Comparison of ENCODE assay signal across 10 cellular contexts in genomic region chr17:64155751-64156544, GRCh38. TPM values are rescaled to one million over a fixed set of nuclear protein-coding genes. Genes with fewer than 3 reads are reported as not detected.
A peak's percentile ranks its signal among the peaks of the same experiment; 100 is the strongest.
DNase-seq lines count a peak whose midpoint lies in the region; ATAC-seq and TF ChIP-seq lines count a peak whose summit lies in the region.
"Had no signal": no experiment of that assay in that cellular context is flagged by ENCODE, and none has a peak within 500 bp of the region (broad histone marks: within the 10 kb centered on the region; RNA-seq: fewer than 3 reads in every experiment).

No MANE protein-coding gene starts in this region.

- peak overlapping the region; percentile 20 for H3K18ac ChIP-seq in trophoblast cell (ENCODE audit: low read length)

- no peaks in the 10 kb centered on the region for H3K27me3 Mint-ChIP-seq in Calu3 (ENCODE audit: unreplicated experiment)
- no peaks in the 10 kb centered on the region for H3K27me3 Mint-ChIP-seq in type B pancreatic cell

- H2AFZ ChIP-seq in trophoblast cell (ENCODE audit: insufficient read depth, low read length, poor library complexity), result no peak overlapping the region
- H2AFZ ChIP-seq: PC-9 had no signal

- no peak overlapping the region for H3K4me2 ChIP-seq in trophoblast cell (ENCODE audit: low read length)
- H3K4me2 ChIP-seq: PC-9 had no signal

- H3K27me3 ChIP-seq in right atrium auricular region (no peaks in the 10 kb centered on the region), trophoblast cell (ENCODE audit: insufficient read depth, low read length) (no peaks in the 10 kb centered on the region)

- no TSS peak for BruUV-seq in Calu3 (replicated peaks; lab: Mats Ljungman, UMichigan)

- peaks cover 7% of the 10 kb centered on the region for H3K36me3 ChIP-seq in right atrium auricular region
- peaks cover 31 to 49% of the 10 kb centered on the region in 2 experiments for H3K36me3 ChIP-seq in trophoblast cell (ENCODE audit: control insufficient read depth in 1 of 2, insufficient read depth in 2 of 2, low read length in 2 of 2)

- H3K79me1 ChIP-seq in trophoblast cell (ENCODE audit: low read length), result peaks cover 2% of the 10 kb centered on the region

- H3K36me3 Mint-ChIP-seq in Calu3 (ENCODE audit: insufficient read depth, unreplicated experiment), result no peaks in the 10 kb centered on the region
- H3K36me3 Mint-ChIP-seq in type B pancreatic cell, result peaks cover 7% of the 10 kb centered on the region

- ATAC-seq in GM18519 (IDR thresholded peaks at IDR 0.05; ENCODE audit: low FRiP score, unreplicated experiment), result no peak

- no peak overlapping the region for H2AK5ac ChIP-seq in trophoblast cell (ENCODE audit: low read length)

- H3K4me3 ChIP-seq in right atrium auricular region (peak overlapping the region in 1 of 2 donors; percentile 17), trophoblast cell (ENCODE audit: low read depth, low read length) (no peak overlapping the region)
- H3K4me3 ChIP-seq: PC-9 had no signal

- CTCF ChIA-PET in Calu3 (lab: Charles Lee), result interaction anchor here (0.6 to 0.7 kb wide), 2 partner anchors 126 to 194 kb away, joined by 3 to 4 read pairs; no protein-coding TSS in a partner anchor

- no peak overlapping the region for H3K27ac Mint-ChIP-seq in Calu3 (ENCODE audit: unreplicated experiment)
- H3K27ac Mint-ChIP-seq in type B pancreatic cell, result no peak overlapping the region
- H3K27ac Mint-ChIP-seq: activated T-helper 1 cell treated with anti-CD3 and anti-CD28 coated beads, Interleukin-12 subunit alpha, Interleukin-12 subunit beta, Interleukin-2, Interleukin-4 antibody, amounts not matched to agents 30 ng/mL and 10 ng/mL and 1 ng/mL, durations not matched to agents 14 hours and 24 hours and 36 hours had no signal

- H3K4me1 Mint-ChIP-seq in Calu3 (ENCODE audit: low read depth, unreplicated experiment) (peaks cover 14% of the 10 kb centered on the region), type B pancreatic cell (ENCODE audit: unreplicated experiment) (peaks cover 32% of the 10 kb centered on the region)

- H3K9me3 Mint-ChIP-seq in Calu3 (ENCODE audit: low read depth, unreplicated experiment) (no peaks in the 10 kb centered on the region), type B pancreatic cell (no peaks in the 10 kb centered on the region)
- H3K9me3 Mint-ChIP-seq: activated T-helper 1 cell treated with anti-CD3 and anti-CD28 coated beads, Interleukin-12 subunit alpha, Interleukin-12 subunit beta, Interleukin-2, Interleukin-4 antibody, amounts not matched to agents 30 ng/mL and 10 ng/mL and 1 ng/mL, durations not matched to agents 14 hours and 24 hours and 36 hours had no signal

- no peak overlapping the region for H3K4me3 Mint-ChIP-seq in Calu3 (ENCODE audit: low read depth, unreplicated experiment)
- H3K4me3 Mint-ChIP-seq in type B pancreatic cell, result no peak overlapping the region
- H3K4me3 Mint-ChIP-seq: activated T-helper 1 cell treated with anti-CD3 and anti-CD28 coated beads, Interleukin-12 subunit alpha, Interleukin-12 subunit beta, Interleukin-2, Interleukin-4 antibody, amounts not matched to agents 30 ng/mL and 10 ng/mL and 1 ng/mL, durations not matched to agents 14 hours and 24 hours and 36 hours had no signal

- H2BK5ac ChIP-seq in trophoblast cell (ENCODE audit: low read depth, low read length, poor library complexity), result no peak overlapping the region

- H3K14ac ChIP-seq in trophoblast cell (ENCODE audit: low read length), result no peak overlapping the region

- H3K79me2 ChIP-seq in trophoblast cell (ENCODE audit: control insufficient read depth, insufficient read depth, low read length, poor library complexity), result no peaks in the 10 kb centered on the region

- no peak overlapping the region for H4K12ac ChIP-seq in trophoblast cell (ENCODE audit: low read depth, low read length)

- DNase-seq in Calu3 (peak; percentile 66), anterior cingulate cortex (lab: John Stamatoyannopoulos, UW) (peak in 54 of 58 donors; percentile 29 to 94 (median 71)), right atrium auricular region (ENCODE audit: low spot score) (peak; percentile 86), trophoblast cell (no peak), GM20000 (ENCODE audit: low spot score) (no peak), type B pancreatic cell (ENCODE audit: extremely low spot score, unreplicated experiment) (no peak)
- no peak for DNase-seq in activated CD4-positive, CD25-positive, alpha-beta regulatory T cell treated with anti-CD3 and anti-CD28 coated beads, Interleukin-2, amount 50 U/mL, for 72 hours

- no CpG with 5 or more reads among the region's 11 CpGs for whole genome bisulfite sequencing in trophoblast cell (ENCODE audit: extremely low coverage, insufficient coverage, insufficient read length)

- intact Hi-C loops in Calu3 (cut with micrococcal nuclease; ENCODE audit: unreplicated experiment), result no loop called here

- no peak overlapping the region for H2BK120ac ChIP-seq in trophoblast cell (ENCODE audit: insufficient read depth, low read length, poor library complexity)

- no peaks in the 10 kb centered on the region for H3K9me3 ChIP-seq in right atrium auricular region
- no peaks in the 10 kb centered on the region for H3K9me3 ChIP-seq in trophoblast cell (ENCODE audit: insufficient read depth, low read depth, low read length)

- H3K23ac ChIP-seq in trophoblast cell (ENCODE audit: low read length), result no peak overlapping the region

- peaks cover 0 to 68% of the 10 kb centered on the region in 2 donors for H3K4me1 ChIP-seq in right atrium auricular region
- H3K4me1 ChIP-seq in trophoblast cell (ENCODE audit: control insufficient read depth in 1 of 2, insufficient read depth in 2 of 2, low read length in 2 of 2), result peaks cover 11 to 13% of the 10 kb centered on the region in 2 experiments

- H4K8ac ChIP-seq in trophoblast cell (ENCODE audit: low read depth, low read length), result no peak overlapping the region

- peak overlapping the region; percentile 92 to 95 for H3K27ac ChIP-seq in right atrium auricular region
- H3K27ac ChIP-seq in trophoblast cell (ENCODE audit: low read depth, low read length), result no peak overlapping the region
- H3K27ac ChIP-seq: PC-9 had no signal

- H2BK12ac ChIP-seq in trophoblast cell (ENCODE audit: low read length), result no peak overlapping the region

- H4K91ac ChIP-seq in trophoblast cell (ENCODE audit: low read depth, low read length), result no peak overlapping the region

- H3K4ac ChIP-seq in trophoblast cell (ENCODE audit: low read depth, low read length), result no peak overlapping the region

- no peak overlapping the region for H3K9ac ChIP-seq in trophoblast cell (ENCODE audit: low read length)

- TF ChIP-seq CTCF in Calu3 (IDR thresholded peaks at IDR 0.05; ENCODE audit: unreplicated experiment) (no peak), right atrium auricular region (IDR thresholded peaks at IDR 0.05) (peak in 1 of 2 donors; percentile 34), GM20000 (IDR thresholded peaks at IDR 0.05; ENCODE audit: extremely low read depth, missing control alignments) (no peak), type B pancreatic cell (conservative IDR thresholded peaks at IDR 0.05) (no peak)

RNA-seq across cellular contexts. Expression of gene ERN1, which starts 26.0 kb away (rescaled TPM):
- total RNA-seq in Calu3 (2022) (16.5 and 17.3 TPM in 2 replicates), right atrium auricular region (10 to 100 TPM in 1 of 2 donors, 1 to 10 TPM in 1; 7.0 to 11.9 TPM), type B pancreatic cell (ENCODE audit: low replicate concordance) (12.1 and 13.9 TPM in 2 replicates)
- polyA plus RNA-seq in trophoblast cell (2013), result 16.3 and 17.4 TPM in 2 replicates

Comparison
In these comparisons a context has a peak if more than half of its experiments do, and no peak if none do; other contexts are left out.
1. DNase-seq: peak in Calu3 (single experiment), anterior cingulate cortex (54 of 58) and right atrium auricular region (single experiment); none in trophoblast cell (0 of 2), GM20000 (single experiment), activated CD4-positive, CD25-positive, alpha-beta regulatory T cell treated with anti-CD3 and anti-CD28 coated beads, Interleukin-2, amount 50 U/mL, for 72 hours (single experiment) and type B pancreatic cell (single experiment).